8 cellular contexts compared by ENCODE assay signal in genomic region chr18:12307871-12308385, GRCh38. TPM values are rescaled to one million over a fixed set of nuclear protein-coding genes. Genes with fewer than 3 reads are reported as not detected.
DNase-seq lines count a peak whose midpoint lies in the region; ATAC-seq lines count a peak whose summit lies in the region.

Gene TUBB6, plus strand, starts transcription at chr18:12308241. Its CDS starts 52 bp downstream, at chr18:12308293.

- intact Hi-C loops in left cardiac atrium (cut with DNase I), result no loop called here

- peak; percentile 18 to 42 for DNase-seq in stimulated activated CD4-positive, alpha-beta T cell treated with anti-CD3 and anti-CD28 coated beads, Interleukin-2, amount 100 ng/mL, for 48 hours
- DNase-seq in stimulated activated CD4-positive, alpha-beta T cell treated with anti-CD3 and anti-CD28 coated beads, Interleukin-1b, Interleukin-23, amount 100 ng/mL, for 48 hours, result no peak
- peak; percentile 64 for DNase-seq in NCI-H2227 treated with DMSO at 0.1 percent for 48 hours (lab: John Stamatoyannopoulos, UW)
- DNase-seq in activated naive CD8-positive, alpha-beta T cell treated with anti-CD3 and anti-CD28 coated beads, Interleukin-2, amount 50 U/mL, for 24 hours, result peak; percentile 62
- peak; percentile 88 for DNase-seq in left cardiac atrium
- peak; percentile 50 for DNase-seq in pulmonary artery endothelial cell (ENCODE audit: low read depth, low spot score)
- no peak for DNase-seq in Ammon's horn (ENCODE audit: low spot score)

- peaks cover 14% of the 10 kb centered on the region for H3K9me3 Mint-ChIP-seq in activated naive CD8-positive, alpha-beta T cell treated with anti-CD3 and anti-CD28 coated beads, Interleukin-2, amount 50 U/mL, for 24 hours

- peak within 1 kb of the TSS; percentile 75 for H3K4me3 Mint-ChIP-seq in activated naive CD8-positive, alpha-beta T cell treated with anti-CD3 and anti-CD28 coated beads, Interleukin-2, amount 50 U/mL, for 24 hours

- H3K27me3 Mint-ChIP-seq in activated naive CD8-positive, alpha-beta T cell treated with anti-CD3 and anti-CD28 coated beads, Interleukin-2, amount 50 U/mL, for 24 hours, result peaks cover 41% of the 10 kb centered on the region

- peaks cover 20% of the 10 kb centered on the region for H3K36me3 Mint-ChIP-seq in activated naive CD8-positive, alpha-beta T cell treated with anti-CD3 and anti-CD28 coated beads, Interleukin-2, amount 50 U/mL, for 24 hours (ENCODE audit: low read depth)

- H3K4me1 Mint-ChIP-seq in activated naive CD8-positive, alpha-beta T cell treated with anti-CD3 and anti-CD28 coated beads, Interleukin-2, amount 50 U/mL, for 24 hours, result peaks cover 19% of the 10 kb centered on the region

- H3K27ac Mint-ChIP-seq in activated naive CD8-positive, alpha-beta T cell treated with anti-CD3 and anti-CD28 coated beads, Interleukin-2, amount 50 U/mL, for 24 hours, result peak within 1 kb of the TSS; percentile 59

- ATAC-seq in HG02623 (IDR thresholded peaks at IDR 0.05; ENCODE audit: unreplicated experiment) (peak; percentile 51), left cardiac atrium (peak; percentile 77 to 85)
- peak; percentile 70 for ATAC-seq in activated naive CD8-positive, alpha-beta T cell treated with anti-CD3 and anti-CD28 coated beads, Interleukin-2, amount 50 U/mL, for 24 hours

RNA-seq across cellular contexts. Expression of gene TUBB6, which starts in this region (rescaled TPM):
- total RNA-seq in left cardiac atrium (100 to 1,000 TPM; 211 to 254 TPM), pulmonary artery endothelial cell (1,098 and 2,325 TPM in 2 replicates)

Comparison
In these comparisons a context has a peak if more than half of its experiments do, and no peak if none do; other contexts are left out.
1. DNase-seq: peak in stimulated activated CD4-positive, alpha-beta T cell treated with anti-CD3 and anti-CD28 coated beads, Interleukin-2, amount 100 ng/mL, for 48 hours (2 of 2), NCI-H2227 treated with DMSO at 0.1 percent for 48 hours (single experiment), activated naive CD8-positive, alpha-beta T cell treated with anti-CD3 and anti-CD28 coated beads, Interleukin-2, amount 50 U/mL, for 24 hours (single experiment), left cardiac atrium (single experiment) and pulmonary artery endothelial cell (single experiment); none in stimulated activated CD4-positive, alpha-beta T cell treated with anti-CD3 and anti-CD28 coated beads, Interleukin-1b, Interleukin-23, amount 100 ng/mL, for 48 hours (single experiment) and Ammon's horn (single experiment).
2. Peak in every context shown above with its lines, with median percentiles within 50 percentile points of each other: ATAC-seq.